9 cellular contexts compared by ENCODE assay signal in the genomic region with DNA sequence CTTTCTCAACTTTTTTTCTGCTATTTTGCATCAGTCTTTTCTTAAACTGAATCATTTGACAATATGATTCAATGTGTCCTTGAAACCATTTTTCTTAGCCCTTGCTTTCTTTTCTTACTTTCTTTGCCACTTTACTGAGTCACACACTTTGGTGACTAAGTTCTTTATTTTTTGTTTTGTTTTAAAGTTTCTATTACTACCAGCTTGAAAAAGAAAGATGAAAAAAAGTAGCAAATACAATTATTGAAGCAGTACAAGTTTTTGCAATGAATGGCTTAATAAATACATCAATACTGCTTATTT.
DNase-seq lines count a peak whose midpoint lies in the region; ATAC-seq and TF ChIP-seq lines count a peak whose summit lies in the region.
"Had no signal": no experiment of that assay in that cellular context is flagged by ENCODE, and none has a peak within 500 bp of the region (broad histone marks: within the 10 kb centered on the region; RNA-seq: fewer than 3 reads in every experiment).

No MANE protein-coding gene starts in this region.

- no peaks in the 10 kb centered on the region for H3K27me3 ChIP-seq in osteoblast (ENCODE audit: insufficient read depth, low read length)
- no peaks in the 10 kb centered on the region for H3K27me3 ChIP-seq in right atrium auricular region

- peaks cover 49% of the 10 kb centered on the region for H3K4me1 ChIP-seq in osteoblast (ENCODE audit: insufficient read depth, low read length)
- H3K4me1 ChIP-seq in right atrium auricular region: peaks cover 0 to 15% of the 10 kb centered on the region in 2 donors

- H3K4me3 ChIP-seq in osteoblast (ENCODE audit: insufficient read depth, low read length): no peak overlapping the region
- no peak overlapping the region for H3K4me3 ChIP-seq in right atrium auricular region
- H3K4me3 ChIP-seq: SK-N-MC had no signal

- H3K4me2 ChIP-seq in osteoblast (ENCODE audit: insufficient read depth, low read length): peak overlapping the region; percentile 59

- peak; percentile 21 for ATAC-seq in GM18907 (IDR thresholded peaks at IDR 0.05; ENCODE audit: unreplicated experiment)
- peak; percentile 32 for ATAC-seq in HG02938 (IDR thresholded peaks at IDR 0.05; ENCODE audit: unreplicated experiment)
- ATAC-seq in activated naive CD8-positive, alpha-beta T cell treated with anti-CD3 and anti-CD28 coated beads, Interleukin-2, amount 10 ng/mL, durations not matched to agents 7 days and 5 days (ENCODE audit: low read depth): no peak
- no peak for ATAC-seq in WTC11

- peaks cover 60% of the 10 kb centered on the region for H3K36me3 Mint-ChIP-seq in activated naive CD8-positive, alpha-beta T cell treated with anti-CD3 and anti-CD28 coated beads, Interleukin-2, amount 10 ng/mL, durations not matched to agents 7 days and 5 days
- no peaks in the 10 kb centered on the region for H3K36me3 Mint-ChIP-seq in WTC11

- CTCF ChIA-PET in WTC11 (lab: Charles Lee): no interaction called here

- H3K9me3 ChIP-seq in osteoblast (ENCODE audit: low read depth, low read length) (no peaks in the 10 kb centered on the region), right atrium auricular region (no peaks in the 10 kb centered on the region)

- H3K4me3 Mint-ChIP-seq in activated naive CD8-positive, alpha-beta T cell treated with anti-CD3 and anti-CD28 coated beads, Interleukin-2, amount 10 ng/mL, durations not matched to agents 7 days and 5 days: peak overlapping the region; percentile 76
- H3K4me3 Mint-ChIP-seq in WTC11: no peak overlapping the region

- DNase-seq in activated naive CD8-positive, alpha-beta T cell treated with anti-CD3 and anti-CD28 coated beads, Interleukin-2, amount 10 ng/mL, durations not matched to agents 7 days and 5 days: no peak
- DNase-seq in osteoblast (ENCODE audit: insufficient read length, low spot score, missing footprints) (no peak), WTC11 (ENCODE audit: low spot score) (no peak), C1 segment of cervical spinal cord (lab: John Stamatoyannopoulos, UW) (no peak), right atrium auricular region (ENCODE audit: low spot score) (no peak), RKO (ENCODE audit: low spot score) (no peak)

- no peaks in the 10 kb centered on the region for H4K20me1 ChIP-seq in osteoblast (ENCODE audit: insufficient read depth, low read length)

- H3K79me2 ChIP-seq in osteoblast (ENCODE audit: insufficient read depth, low read length): peaks cover 46% of the 10 kb centered on the region

- H3K4me1 Mint-ChIP-seq in activated naive CD8-positive, alpha-beta T cell treated with anti-CD3 and anti-CD28 coated beads, Interleukin-2, amount 10 ng/mL, durations not matched to agents 7 days and 5 days: peaks cover 81% of the 10 kb centered on the region
- peaks cover 6% of the 10 kb centered on the region; the same call in 1 of the 2 replicates for H3K4me1 Mint-ChIP-seq in WTC11

- H3K9me3 Mint-ChIP-seq in activated naive CD8-positive, alpha-beta T cell treated with anti-CD3 and anti-CD28 coated beads, Interleukin-2, amount 10 ng/mL, durations not matched to agents 7 days and 5 days: no peaks in the 10 kb centered on the region
- no peaks in the 10 kb centered on the region for H3K9me3 Mint-ChIP-seq in WTC11

- no peak overlapping the region for H2AFZ ChIP-seq in osteoblast (ENCODE audit: low read length)

- TF ChIP-seq CTCF in osteoblast (IDR thresholded peaks at IDR 0.05; ENCODE audit: extremely low read depth, low read depth, low read length): no peak
- no peak for TF ChIP-seq CTCF in WTC11 (IDR thresholded peaks at IDR 0.05)
- TF ChIP-seq CTCF in right atrium auricular region (IDR thresholded peaks at IDR 0.05): no peak

- H3K36me3 ChIP-seq in osteoblast (ENCODE audit: insufficient read depth, low read length) (peaks cover 36% of the 10 kb centered on the region), right atrium auricular region (no peaks in the 10 kb centered on the region)

- no peaks in the 10 kb centered on the region for H3K27me3 Mint-ChIP-seq in activated naive CD8-positive, alpha-beta T cell treated with anti-CD3 and anti-CD28 coated beads, Interleukin-2, amount 10 ng/mL, durations not matched to agents 7 days and 5 days
- H3K27me3 Mint-ChIP-seq in WTC11 (ENCODE audit: low read depth): no peaks in the 10 kb centered on the region; the same call in 1 of the 2 replicates

- H3K27ac ChIP-seq in osteoblast (ENCODE audit: low read depth, low read length) (peak overlapping the region; percentile 91), right atrium auricular region (peak overlapping the region in 1 of 2 donors; percentile 23)
- H3K27ac ChIP-seq: SK-N-MC had no signal

- POLR2A ChIA-PET in activated naive CD8-positive, alpha-beta T cell treated with anti-CD3 and anti-CD28 coated beads, Interleukin-2, amount 10 ng/mL, durations not matched to agents 7 days and 5 days (lab: Charles Lee): interaction anchor here (1.0 to 11.6 kb wide), 3 partner anchors 18 to 55 kb away, joined by 3 to 172 read pairs (median 3); no protein-coding TSS in a partner anchor
- POLR2A ChIA-PET in WTC11 (lab: Charles Lee): no interaction called here

- peak overlapping the region; percentile 91 for H3K27ac Mint-ChIP-seq in activated naive CD8-positive, alpha-beta T cell treated with anti-CD3 and anti-CD28 coated beads, Interleukin-2, amount 10 ng/mL, durations not matched to agents 7 days and 5 days
- H3K27ac Mint-ChIP-seq in WTC11: no peak overlapping the region

TF ChIP-seq in WTC11, 78 proteins besides CTCF, POLR2A, EP300 and RAD21 (continues in another document):
- TF ChIP-seq, protein P1, sequence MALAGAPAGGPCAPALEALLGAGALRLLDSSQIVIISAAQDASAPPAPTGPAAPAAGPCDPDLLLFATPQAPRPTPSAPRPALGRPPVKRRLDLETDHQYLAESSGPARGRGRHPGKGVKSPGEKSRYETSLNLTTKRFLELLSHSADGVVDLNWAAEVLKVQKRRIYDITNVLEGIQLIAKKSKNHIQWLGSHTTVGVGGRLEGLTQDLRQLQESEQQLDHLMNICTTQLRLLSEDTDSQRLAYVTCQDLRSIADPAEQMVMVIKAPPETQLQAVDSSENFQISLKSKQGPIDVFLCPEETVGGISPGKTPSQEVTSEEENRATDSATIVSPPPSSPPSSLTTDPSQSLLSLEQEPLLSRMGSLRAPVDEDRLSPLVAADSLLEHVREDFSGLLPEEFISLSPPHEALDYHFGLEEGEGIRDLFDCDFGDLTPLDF (CRISPR knock-in tag; IDR thresholded peaks at IDR 0.05): no peak
- TF ChIP-seq TP53 (CRISPR knock-in tag; IDR thresholded peaks at IDR 0.05) (no peak), ZNF671 (CRISPR knock-in tag; IDR thresholded peaks at IDR 0.05) (no peak), TCF7 (CRISPR knock-in tag; IDR thresholded peaks at IDR 0.05; ENCODE audit: low read depth) (no peak)
- TF ChIP-seq, protein P2, sequence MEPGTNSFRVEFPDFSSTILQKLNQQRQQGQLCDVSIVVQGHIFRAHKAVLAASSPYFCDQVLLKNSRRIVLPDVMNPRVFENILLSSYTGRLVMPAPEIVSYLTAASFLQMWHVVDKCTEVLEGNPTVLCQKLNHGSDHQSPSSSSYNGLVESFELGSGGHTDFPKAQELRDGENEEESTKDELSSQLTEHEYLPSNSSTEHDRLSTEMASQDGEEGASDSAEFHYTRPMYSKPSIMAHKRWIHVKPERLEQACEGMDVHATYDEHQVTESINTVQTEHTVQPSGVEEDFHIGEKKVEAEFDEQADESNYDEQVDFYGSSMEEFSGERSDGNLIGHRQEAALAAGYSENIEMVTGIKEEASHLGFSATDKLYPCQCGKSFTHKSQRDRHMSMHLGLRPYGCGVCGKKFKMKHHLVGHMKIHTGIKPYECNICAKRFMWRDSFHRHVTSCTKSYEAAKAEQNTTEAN (CRISPR knock-in tag; IDR thresholded peaks at IDR 0.05): no peak
- TF ChIP-seq, protein P3, sequence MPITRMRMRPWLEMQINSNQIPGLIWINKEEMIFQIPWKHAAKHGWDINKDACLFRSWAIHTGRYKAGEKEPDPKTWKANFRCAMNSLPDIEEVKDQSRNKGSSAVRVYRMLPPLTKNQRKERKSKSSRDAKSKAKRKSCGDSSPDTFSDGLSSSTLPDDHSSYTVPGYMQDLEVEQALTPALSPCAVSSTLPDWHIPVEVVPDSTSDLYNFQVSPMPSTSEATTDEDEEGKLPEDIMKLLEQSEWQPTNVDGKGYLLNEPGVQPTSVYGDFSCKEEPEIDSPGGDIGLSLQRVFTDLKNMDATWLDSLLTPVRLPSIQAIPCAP (CRISPR knock-in tag; IDR thresholded peaks at IDR 0.05): no peak
- TF ChIP-seq, protein P4, sequence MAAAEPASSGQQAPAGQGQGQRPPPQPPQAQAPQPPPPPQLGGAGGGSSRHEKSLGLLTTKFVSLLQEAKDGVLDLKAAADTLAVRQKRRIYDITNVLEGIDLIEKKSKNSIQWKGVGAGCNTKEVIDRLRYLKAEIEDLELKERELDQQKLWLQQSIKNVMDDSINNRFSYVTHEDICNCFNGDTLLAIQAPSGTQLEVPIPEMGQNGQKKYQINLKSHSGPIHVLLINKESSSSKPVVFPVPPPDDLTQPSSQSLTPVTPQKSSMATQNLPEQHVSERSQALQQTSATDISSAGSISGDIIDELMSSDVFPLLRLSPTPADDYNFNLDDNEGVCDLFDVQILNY (CRISPR knock-in tag; IDR thresholded peaks at IDR 0.05): no peak
- TF ChIP-seq, protein P5, sequence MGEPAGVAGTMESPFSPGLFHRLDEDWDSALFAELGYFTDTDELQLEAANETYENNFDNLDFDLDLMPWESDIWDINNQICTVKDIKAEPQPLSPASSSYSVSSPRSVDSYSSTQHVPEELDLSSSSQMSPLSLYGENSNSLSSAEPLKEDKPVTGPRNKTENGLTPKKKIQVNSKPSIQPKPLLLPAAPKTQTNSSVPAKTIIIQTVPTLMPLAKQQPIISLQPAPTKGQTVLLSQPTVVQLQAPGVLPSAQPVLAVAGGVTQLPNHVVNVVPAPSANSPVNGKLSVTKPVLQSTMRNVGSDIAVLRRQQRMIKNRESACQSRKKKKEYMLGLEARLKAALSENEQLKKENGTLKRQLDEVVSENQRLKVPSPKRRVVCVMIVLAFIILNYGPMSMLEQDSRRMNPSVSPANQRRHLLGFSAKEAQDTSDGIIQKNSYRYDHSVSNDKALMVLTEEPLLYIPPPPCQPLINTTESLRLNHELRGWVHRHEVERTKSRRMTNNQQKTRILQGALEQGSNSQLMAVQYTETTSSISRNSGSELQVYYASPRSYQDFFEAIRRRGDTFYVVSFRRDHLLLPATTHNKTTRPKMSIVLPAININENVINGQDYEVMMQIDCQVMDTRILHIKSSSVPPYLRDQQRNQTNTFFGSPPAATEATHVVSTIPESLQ (CRISPR knock-in tag; IDR thresholded peaks at IDR 0.05): no peak

Comparison
In these comparisons a context has a peak if more than half of its experiments do, and no peak if none do; other contexts are left out.
1. ATAC-seq: peak in GM18907 (single experiment) and HG02938 (single experiment); none in activated naive CD8-positive, alpha-beta T cell treated with anti-CD3 and anti-CD28 coated beads, Interleukin-2, amount 10 ng/mL, durations not matched to agents 7 days and 5 days (single experiment) and WTC11 (single experiment).